In genomic region chr11:123430736-123431356, GRCh38 we compare ENCODE assay signal across 7 cellular contexts. TPM values are rescaled to one million over a fixed set of nuclear protein-coding genes. Genes with fewer than 3 reads are reported as not detected.
A peak's percentile ranks its signal among the peaks of the same experiment; 100 is the strongest.
DNase-seq lines count a peak whose midpoint lies in the region; ATAC-seq lines count a peak whose summit lies in the region.

No MANE protein-coding gene starts in this region.

- H3K4me3 ChIP-seq in iPS-11a (ENCODE audit: low read depth, low read length) (peak overlapping the region; percentile 79), skeletal muscle cell (ENCODE audit: low read depth, low read length) (peak overlapping the region; percentile 63)

- H3K27me3 Mint-ChIP-seq in activated naive CD8-positive, alpha-beta T cell treated with anti-CD3 and anti-CD28 coated beads for 36 hours: peaks cover 1% of the 10 kb centered on the region

- ATAC-seq in GM18511 (IDR thresholded peaks at IDR 0.05; ENCODE audit: unreplicated experiment): peak; percentile 61
- peak; percentile 43 for ATAC-seq in HG03045 (IDR thresholded peaks at IDR 0.05; ENCODE audit: unreplicated experiment)
- ATAC-seq in GM18870 (IDR thresholded peaks at IDR 0.05; ENCODE audit: unreplicated experiment): no peak

- peak overlapping the region; percentile 65 for H3K27ac Mint-ChIP-seq in activated naive CD8-positive, alpha-beta T cell treated with anti-CD3 and anti-CD28 coated beads for 36 hours

- peaks cover 28% of the 10 kb centered on the region for H3K4me1 Mint-ChIP-seq in activated naive CD8-positive, alpha-beta T cell treated with anti-CD3 and anti-CD28 coated beads for 36 hours

- DNase-seq in SIG-M5 treated with dmso at 0.1 percent for 504 hours (lab: John Stamatoyannopoulos, UW; ENCODE audit: unreplicated experiment): peak; percentile 63
- DNase-seq in activated naive CD8-positive, alpha-beta T cell treated with anti-CD3 and anti-CD28 coated beads for 36 hours: peak; percentile 75
- DNase-seq in skeletal muscle cell (ENCODE audit: low read depth): no peak

- H3K9me3 Mint-ChIP-seq in activated naive CD8-positive, alpha-beta T cell treated with anti-CD3 and anti-CD28 coated beads for 36 hours: no peaks in the 10 kb centered on the region

- H3K4me3 Mint-ChIP-seq in activated naive CD8-positive, alpha-beta T cell treated with anti-CD3 and anti-CD28 coated beads for 36 hours: peak overlapping the region; percentile 90

- peaks cover 23% of the 10 kb centered on the region for H3K36me3 Mint-ChIP-seq in activated naive CD8-positive, alpha-beta T cell treated with anti-CD3 and anti-CD28 coated beads for 36 hours

RNA-seq across cellular contexts. Expression of gene GRAMD1B, which starts 0.8 kb away (rescaled TPM):
- 10 to 100 TPM; 20.3 to 20.6 TPM for total RNA-seq in activated naive CD8-positive, alpha-beta T cell treated with anti-CD3 and anti-CD28 coated beads for 36 hours
